ENCODE assay signal across 10 cellular contexts in the genomic region with DNA sequence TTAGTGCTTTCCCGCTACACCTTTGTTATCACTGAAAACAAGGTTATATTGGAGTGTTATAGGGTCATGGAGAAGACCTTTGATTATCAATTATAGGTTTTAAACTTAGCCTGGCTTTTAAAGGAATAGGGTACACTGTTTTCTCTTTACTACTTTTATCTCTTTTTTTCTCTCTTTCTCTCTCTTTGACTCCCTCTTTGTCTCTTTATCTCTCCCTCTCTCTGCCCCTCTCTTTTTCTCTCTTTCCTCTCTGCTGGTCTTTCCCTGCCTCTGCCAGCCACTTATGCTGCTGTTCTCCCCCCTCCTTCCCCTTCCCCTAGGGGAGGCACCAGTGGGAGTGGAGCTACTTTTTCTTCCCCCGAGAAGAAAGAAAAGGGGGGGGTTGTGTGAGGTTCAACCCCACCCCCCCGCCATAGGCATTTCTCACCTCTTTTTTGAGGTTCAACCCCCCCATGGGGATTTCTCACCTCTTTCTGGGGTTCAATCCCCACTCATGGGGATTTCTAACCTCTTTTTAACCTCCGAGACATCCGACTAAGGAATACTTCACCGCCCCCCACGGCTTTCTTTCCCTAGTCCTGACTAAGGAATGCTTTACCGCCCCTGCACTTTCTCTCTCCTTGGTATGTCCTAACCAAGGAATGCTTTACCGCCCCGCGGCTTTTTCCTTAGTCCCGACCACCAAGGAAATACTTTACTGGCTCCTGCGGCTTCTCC. TPM values are rescaled to one million over a fixed set of nuclear protein-coding genes. Genes with fewer than 3 reads are reported as not detected.
DNase-seq lines count a peak whose midpoint lies in the region; ATAC-seq and TF ChIP-seq lines count a peak whose summit lies in the region.
"Had no signal": no experiment of that assay in that cellular context is flagged by ENCODE, and none has a peak within 500 bp of the region (broad histone marks: within the 10 kb centered on the region; RNA-seq: fewer than 3 reads in every experiment).

No MANE protein-coding gene starts in this region.

- peaks cover 28% of the 10 kb centered on the region for H3K27me3 Mint-ChIP-seq in HFFc6 (ENCODE audit: insufficient read depth)
- peaks cover 23% of the 10 kb centered on the region for H3K27me3 Mint-ChIP-seq in CD8-positive, alpha-beta T cell (ENCODE audit: low read depth)

- H3K9me3 ChIP-seq in iPS-18c (ENCODE audit: control insufficient read depth, insufficient read depth, low read length), result no peaks in the 10 kb centered on the region
- H3K9me3 ChIP-seq in CD8-positive, alpha-beta T cell (ENCODE audit: low read length), result no peaks in the 10 kb centered on the region

- TF ChIP-seq CTCF in HFFc6 (IDR thresholded peaks at IDR 0.05) (no peak), astrocyte of the spinal cord (IDR thresholded peaks at IDR 0.05; ENCODE audit: low read depth, low read length) (no peak)
- no peak for TF ChIP-seq CTCF in CD8-positive, alpha-beta T cell (IDR thresholded peaks at IDR 0.05)

- no peaks in the 10 kb centered on the region for H3K27me3 ChIP-seq in CD8-positive, alpha-beta T cell (ENCODE audit: insufficient read depth, low read length)

- peak; percentile 46 for DNase-seq in HFFc6
- DNase-seq in astrocyte of the spinal cord (ENCODE audit: low read depth, low spot score), result peak; percentile 74
- DNase-seq in smooth muscle cell of the brain vasculature (ENCODE audit: low read depth, low spot score), result peak; percentile 33
- DNase-seq in KG1 (lab: John Stamatoyannopoulos, UW), result no peak
- no peak for DNase-seq in CD8-positive, alpha-beta T cell

- H3K4me1 Mint-ChIP-seq in HFFc6 (ENCODE audit: low read depth), result peaks cover 18% of the 10 kb centered on the region
- no peaks in the 10 kb centered on the region for H3K4me1 Mint-ChIP-seq in CD8-positive, alpha-beta T cell (ENCODE audit: low read depth)

- peak overlapping the region; percentile 66 for H3K27ac Mint-ChIP-seq in HFFc6
- no peak overlapping the region for H3K27ac Mint-ChIP-seq in CD8-positive, alpha-beta T cell
- H3K27ac Mint-ChIP-seq: activated T-cell treated with anti-CD3 and anti-CD28 coated beads, Interleukin-2, amount 50 U/mL, for 72 hours had no signal

- in situ Hi-C loops in astrocyte of the spinal cord (cut with HindIII; ENCODE audit: low sequenced_read_pairs), result no loop called here

- POLR2A ChIA-PET in CD8-positive, alpha-beta T cell (lab: Charles Lee), result no interaction called here

- H3K36me3 Mint-ChIP-seq in HFFc6 (ENCODE audit: low read depth), result no peaks in the 10 kb centered on the region
- H3K36me3 Mint-ChIP-seq in CD8-positive, alpha-beta T cell, result no peaks in the 10 kb centered on the region

- CTCF ChIA-PET in CD8-positive, alpha-beta T cell (lab: Charles Lee), result no interaction called here

- no peak overlapping the region for H3K27ac ChIP-seq in CD8-positive, alpha-beta T cell (ENCODE audit: low read depth, low read length)

- ATAC-seq in HG03432 (IDR thresholded peaks at IDR 0.05; ENCODE audit: unreplicated experiment), result no peak
- ATAC-seq in CD8-positive, alpha-beta T cell, result no peak
- no peak for ATAC-seq in GM21723 (IDR thresholded peaks at IDR 0.05; ENCODE audit: unreplicated experiment)
- ATAC-seq: activated T-cell treated with anti-CD3 and anti-CD28 coated beads, Interleukin-2, amount 50 U/mL, for 72 hours had no signal

- H3K4me3 ChIP-seq in astrocyte of the spinal cord (ENCODE audit: low read depth, low read length) (peak overlapping the region; percentile 35), iPS-18c (ENCODE audit: insufficient read depth, low read depth, low read length) (peak overlapping the region; percentile 31; the same call in 1 of the 2 replicates)
- H3K4me3 ChIP-seq in CD8-positive, alpha-beta T cell (ENCODE audit: low read depth, low read length), result no peak overlapping the region

- no peaks in the 10 kb centered on the region for H3K9me3 Mint-ChIP-seq in HFFc6
- H3K9me3 Mint-ChIP-seq in CD8-positive, alpha-beta T cell, result peaks cover 2% of the 10 kb centered on the region

- no peaks in the 10 kb centered on the region for H3K36me3 ChIP-seq in CD8-positive, alpha-beta T cell (ENCODE audit: insufficient read depth, low read length)

- H3K4me3 Mint-ChIP-seq in HFFc6, result peak overlapping the region; percentile 82
- H3K4me3 Mint-ChIP-seq in CD8-positive, alpha-beta T cell, result no peak overlapping the region
- H3K4me3 Mint-ChIP-seq: activated T-cell treated with anti-CD3 and anti-CD28 coated beads, Interleukin-2, amount 50 U/mL, for 72 hours had no signal

- intact Hi-C loops in CD8-positive, alpha-beta T cell (cut with DNase I, micrococcal nuclease), result no loop called here

- H3K4me1 ChIP-seq in CD8-positive, alpha-beta T cell (ENCODE audit: insufficient read depth, low read length), result no peaks in the 10 kb centered on the region

RNA-seq across cellular contexts. Expression of a gene that starts 17.2 kb away (rescaled TPM):
- total RNA-seq in HFFc6 (2021; fragmentation: NEBNext Ultra II Directional; extraction: Animal tissue kit (Norgen Biotek cat#: 25700)), result not detected
- total RNA-seq in CD8-positive, alpha-beta T cell, result not detected
- total RNA-seq: activated T-cell treated with anti-CD3 and anti-CD28 coated beads, Interleukin-2, amount 50 U/mL, for 72 hours; glomerular endothelial cell had no signal

RNA-seq across cellular contexts. Expression of a gene that starts 53.4 kb away (rescaled TPM):
- total RNA-seq in HFFc6 (2021; fragmentation: NEBNext Ultra II Directional; extraction: Animal tissue kit (Norgen Biotek cat#: 25700)), result 10 to 100 TPM; 52.9 to 65.5 (median 60.1) TPM
- 100 to 1,000 TPM; 189 to 201 TPM for total RNA-seq in CD8-positive, alpha-beta T cell

Comparison
In these comparisons a context has a peak if more than half of its experiments do, and no peak if none do; other contexts are left out.
1. DNase-seq: peak in HFFc6 (single experiment), astrocyte of the spinal cord (single experiment) and smooth muscle cell of the brain vasculature (single experiment); none in KG1 (single experiment) and CD8-positive, alpha-beta T cell (0 of 7).